Comparison of ENCODE assay signal across 11 cellular contexts in the genomic region with DNA sequence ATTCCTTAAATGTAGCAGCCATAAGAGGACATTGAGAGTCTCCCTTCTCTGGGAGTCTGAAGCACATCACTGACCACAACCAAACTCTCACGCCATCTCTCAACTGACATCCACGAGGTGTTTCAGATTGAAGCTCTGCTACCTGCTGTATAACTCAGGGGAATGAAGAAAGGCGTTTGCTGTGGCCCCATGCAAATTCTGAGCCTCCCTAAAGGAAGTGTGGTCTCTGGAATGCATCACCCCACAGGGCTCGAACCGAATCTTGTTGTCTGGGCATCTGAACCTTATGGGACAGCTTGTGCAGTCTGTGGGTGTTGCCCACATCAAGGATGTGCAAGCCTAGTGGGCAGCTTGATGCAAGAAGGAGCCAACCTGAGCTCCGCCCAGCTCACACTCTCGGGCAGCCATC. TPM values are rescaled to one million over a fixed set of nuclear protein-coding genes. Genes with fewer than 3 reads are reported as not detected.
A peak's percentile ranks its signal among the peaks of the same experiment; 100 is the strongest.
DNase-seq lines count a peak whose midpoint lies in the region; ATAC-seq and TF ChIP-seq lines count a peak whose summit lies in the region.
"Had no signal": no experiment of that assay in that cellular context is flagged by ENCODE, and none has a peak within 500 bp of the region (broad histone marks: within the 10 kb centered on the region; RNA-seq: fewer than 3 reads in every experiment).

No MANE protein-coding gene starts in this region.

- peaks cover 99% of the 10 kb centered on the region for H3K79me2 ChIP-seq in DOHH2 (ENCODE audit: control insufficient read depth, low read length)

- H3K36me3 ChIP-seq in DOHH2 (ENCODE audit: control insufficient read depth, low read length): no peaks in the 10 kb centered on the region; the same call in 1 of the 2 replicates

- H3F3A ChIP-seq in DOHH2 (ENCODE audit: control insufficient read depth, insufficient read depth): no peaks in the 10 kb centered on the region

- H3K27ac ChIP-seq in DOHH2 (ENCODE audit: low read depth, low read length): peak overlapping the region; percentile 15
- H3K27ac ChIP-seq: psoas muscle had no signal

- H3K4me2 ChIP-seq in DOHH2 (ENCODE audit: low read length): peak overlapping the region; percentile 89

- H3K4me1 Mint-ChIP-seq in activated naive CD4-positive, alpha-beta T cell treated with anti-CD3 and anti-CD28 coated beads, Interleukin-2, amount 10 ng/mL, durations not matched to agents 7 days and 5 days: peaks cover 6% of the 10 kb centered on the region
- peaks cover 80 to 100% (median 99%) of the 10 kb centered on the region in 3 donors for H3K4me1 Mint-ChIP-seq in naive B cell
- H3K4me1 Mint-ChIP-seq in activated CD4-positive, alpha-beta T cell treated with anti-CD3 and anti-CD28 coated beads, Interleukin-2, amount 10 ng/mL, durations not matched to agents 24 days and 14 days: peaks cover 9% of the 10 kb centered on the region
- peaks cover 13% of the 10 kb centered on the region for H3K4me1 Mint-ChIP-seq in activated CD4-positive, alpha-beta T cell treated with anti-CD3 and anti-CD28 coated beads, Interleukin-2, amount 10 ng/mL, durations not matched to agents 7 days and 5 days

- ATAC-seq in naive B cell (ENCODE audit: low read depth in 2 of 2): peak; percentile 2 to 7
- no peak for ATAC-seq in GM21717 (IDR thresholded peaks at IDR 0.05; ENCODE audit: unreplicated experiment)
- no peak for ATAC-seq in HG03457 (IDR thresholded peaks at IDR 0.05; ENCODE audit: unreplicated experiment)

- DNase-seq in HT1080 (ENCODE audit: low read depth) (peak; percentile 82), naive B cell (no peak)
- DNase-seq in activated naive CD4-positive, alpha-beta T cell treated with anti-CD3 and anti-CD28 coated beads, Interleukin-2, amount 10 ng/mL, durations not matched to agents 7 days and 5 days: no peak
- DNase-seq in activated CD4-positive, alpha-beta T cell treated with anti-CD3 and anti-CD28 coated beads, Interleukin-2, amount 10 ng/mL, durations not matched to agents 24 days and 14 days: no peak
- no peak for DNase-seq in activated CD4-positive, alpha-beta T cell treated with anti-CD3 and anti-CD28 coated beads, Interleukin-2, amount 10 ng/mL, durations not matched to agents 7 days and 5 days
- DNase-seq: endodermal cell, NCI-H1092, psoas muscle had no signal

- POLR2A ChIA-PET in activated CD4-positive, alpha-beta T cell treated with anti-CD3 and anti-CD28 coated beads, Interleukin-2, amount 10 ng/mL, durations not matched to agents 7 days and 5 days (lab: Charles Lee): no interaction called here

- CTCF ChIA-PET in activated naive CD4-positive, alpha-beta T cell treated with anti-CD3 and anti-CD28 coated beads, Interleukin-2, amount 10 ng/mL, durations not matched to agents 7 days and 5 days (lab: Charles Lee): interaction anchor here (1.2 kb wide), 3 partner anchors 11 to 102 kb away, joined by 3 to 4 read pairs (median 3); a partner anchor contains a TSS
- CTCF ChIA-PET in activated CD4-positive, alpha-beta T cell treated with anti-CD3 and anti-CD28 coated beads, Interleukin-2, amount 10 ng/mL, durations not matched to agents 7 days and 5 days (lab: Charles Lee): interaction anchor here (1.0 to 1.2 kb wide), 2 partner anchors 10 to 45 kb away, joined by 3 read pairs; no protein-coding TSS in a partner anchor

- no peaks in the 10 kb centered on the region for H3K9me2 ChIP-seq in DOHH2 (replicated peaks; ENCODE audit: control insufficient read depth, low read length)

- intact Hi-C loops in activated CD4-positive, alpha-beta T cell treated with anti-CD3 and anti-CD28 coated beads, Interleukin-2, amount 10 ng/mL, durations not matched to agents 24 days and 14 days (cut with micrococcal nuclease): loop anchor here (1.0 to 2.0 kb wide), 4 partner anchors 11 to 80 kb away; a partner anchor contains a TSS

- no peak overlapping the region for H3K4me3 Mint-ChIP-seq in activated naive CD4-positive, alpha-beta T cell treated with anti-CD3 and anti-CD28 coated beads, Interleukin-2, amount 10 ng/mL, durations not matched to agents 7 days and 5 days
- peak overlapping the region; percentile 78 to 97 (median 85) for H3K4me3 Mint-ChIP-seq in naive B cell
- H3K4me3 Mint-ChIP-seq in activated CD4-positive, alpha-beta T cell treated with anti-CD3 and anti-CD28 coated beads, Interleukin-2, amount 10 ng/mL, durations not matched to agents 24 days and 14 days: no peak overlapping the region
- H3K4me3 Mint-ChIP-seq in activated CD4-positive, alpha-beta T cell treated with anti-CD3 and anti-CD28 coated beads, Interleukin-2, amount 10 ng/mL, durations not matched to agents 7 days and 5 days: no peak overlapping the region
- H3K4me3 Mint-ChIP-seq: endodermal cell had no signal

- no peaks in the 10 kb centered on the region for H3K9me3 Mint-ChIP-seq in activated naive CD4-positive, alpha-beta T cell treated with anti-CD3 and anti-CD28 coated beads, Interleukin-2, amount 10 ng/mL, durations not matched to agents 7 days and 5 days
- no peaks in the 10 kb centered on the region for H3K9me3 Mint-ChIP-seq in naive B cell
- H3K9me3 Mint-ChIP-seq in activated CD4-positive, alpha-beta T cell treated with anti-CD3 and anti-CD28 coated beads, Interleukin-2, amount 10 ng/mL, durations not matched to agents 24 days and 14 days: no peaks in the 10 kb centered on the region
- H3K9me3 Mint-ChIP-seq in activated CD4-positive, alpha-beta T cell treated with anti-CD3 and anti-CD28 coated beads, Interleukin-2, amount 10 ng/mL, durations not matched to agents 7 days and 5 days: no peaks in the 10 kb centered on the region
- H3K9me3 Mint-ChIP-seq: endodermal cell had no signal

- no peaks in the 10 kb centered on the region for H4K20me1 ChIP-seq in DOHH2 (ENCODE audit: control insufficient read depth, insufficient read depth, low read depth, low read length)

- H3K4me3 ChIP-seq in DOHH2 (ENCODE audit: low read length): peak overlapping the region; percentile 66
- H3K4me3 ChIP-seq: psoas muscle had no signal

- no peak for TF ChIP-seq CTCF in DOHH2 (IDR thresholded peaks at IDR 0.05; ENCODE audit: low read depth, low read length, poor library complexity, severe bottlenecking)

- H3K27me3 Mint-ChIP-seq in activated naive CD4-positive, alpha-beta T cell treated with anti-CD3 and anti-CD28 coated beads, Interleukin-2, amount 10 ng/mL, durations not matched to agents 7 days and 5 days: peaks cover 36% of the 10 kb centered on the region
- H3K27me3 Mint-ChIP-seq in naive B cell: no peaks in the 10 kb centered on the region
- H3K27me3 Mint-ChIP-seq in activated CD4-positive, alpha-beta T cell treated with anti-CD3 and anti-CD28 coated beads, Interleukin-2, amount 10 ng/mL, durations not matched to agents 24 days and 14 days: peaks cover 9% of the 10 kb centered on the region
- peaks cover 2% of the 10 kb centered on the region for H3K27me3 Mint-ChIP-seq in activated CD4-positive, alpha-beta T cell treated with anti-CD3 and anti-CD28 coated beads, Interleukin-2, amount 10 ng/mL, durations not matched to agents 7 days and 5 days

- no peaks in the 10 kb centered on the region for H3K9me3 ChIP-seq in DOHH2 (ENCODE audit: control insufficient read depth, insufficient read depth, low read length)
- H3K9me3 ChIP-seq: psoas muscle had no signal

- no peaks in the 10 kb centered on the region for H3K36me3 Mint-ChIP-seq in activated naive CD4-positive, alpha-beta T cell treated with anti-CD3 and anti-CD28 coated beads, Interleukin-2, amount 10 ng/mL, durations not matched to agents 7 days and 5 days
- no peaks in the 10 kb centered on the region for H3K36me3 Mint-ChIP-seq in naive B cell
- no peaks in the 10 kb centered on the region for H3K36me3 Mint-ChIP-seq in activated CD4-positive, alpha-beta T cell treated with anti-CD3 and anti-CD28 coated beads, Interleukin-2, amount 10 ng/mL, durations not matched to agents 24 days and 14 days (ENCODE audit: low read depth)
- no peaks in the 10 kb centered on the region for H3K36me3 Mint-ChIP-seq in activated CD4-positive, alpha-beta T cell treated with anti-CD3 and anti-CD28 coated beads, Interleukin-2, amount 10 ng/mL, durations not matched to agents 7 days and 5 days (ENCODE audit: low read depth)

- H3K4me1 ChIP-seq in DOHH2 (ENCODE audit: control insufficient read depth, low read length): peaks cover 94% of the 10 kb centered on the region

- peak overlapping the region; percentile 37 for H3K27ac Mint-ChIP-seq in activated naive CD4-positive, alpha-beta T cell treated with anti-CD3 and anti-CD28 coated beads, Interleukin-2, amount 10 ng/mL, durations not matched to agents 7 days and 5 days
- H3K27ac Mint-ChIP-seq in naive B cell: peak overlapping the region; percentile 90 to 99 (median 96)
- H3K27ac Mint-ChIP-seq in activated CD4-positive, alpha-beta T cell treated with anti-CD3 and anti-CD28 coated beads, Interleukin-2, amount 10 ng/mL, durations not matched to agents 24 days and 14 days: no peak overlapping the region
- H3K27ac Mint-ChIP-seq in activated CD4-positive, alpha-beta T cell treated with anti-CD3 and anti-CD28 coated beads, Interleukin-2, amount 10 ng/mL, durations not matched to agents 7 days and 5 days: no peak overlapping the region

- H3K27me3 ChIP-seq in DOHH2 (ENCODE audit: control insufficient read depth, low read length): no peaks in the 10 kb centered on the region

RNA-seq across cellular contexts. Expression of a gene that starts 10.9 kb away (rescaled TPM):
- total RNA-seq in HT1080 (2014; rRNA removed; shearing (Covaris generic)): 6.3 and 7.9 TPM in 2 replicates
- 28.7 and 32.4 TPM in 2 replicates for polyA plus RNA-seq in HT1080 (2015; cell fraction: cytosol; rRNA removed)
- 20.0 and 24.3 TPM in 2 replicates for polyA plus RNA-seq in HT1080 (2015; cell fraction: nucleus; rRNA removed)
- 10 to 100 TPM in 5 of 6 donors, 1 to 10 TPM in 1; 7.6 to 18.7 (median 12.5) TPM for polyA plus RNA-seq in naive B cell (ENCODE audit: low read depth in 6 of 6)
- total RNA-seq in activated CD4-positive, alpha-beta T cell treated with anti-CD3 and anti-CD28 coated beads, Interleukin-2, amount 10 ng/mL, durations not matched to agents 24 days and 14 days: 0.66 and 0.82 TPM in 2 replicates
- 1 to 10 TPM in 1 of 2 experiments, under 1 TPM in 1; 0.72 to 1.1 TPM for total RNA-seq in activated CD4-positive, alpha-beta T cell treated with anti-CD3 and anti-CD28 coated beads, Interleukin-2, amount 10 ng/mL, durations not matched to agents 7 days and 5 days

Comparison
In these comparisons a context has a peak if more than half of its experiments do, and no peak if none do; other contexts are left out.
1. H3K27ac Mint-ChIP-seq: peak in activated naive CD4-positive, alpha-beta T cell treated with anti-CD3 and anti-CD28 coated beads, Interleukin-2, amount 10 ng/mL, durations not matched to agents 7 days and 5 days (single experiment) and naive B cell (6 of 6); none in activated CD4-positive, alpha-beta T cell treated with anti-CD3 and anti-CD28 coated beads, Interleukin-2, amount 10 ng/mL, durations not matched to agents 24 days and 14 days (single experiment) and activated CD4-positive, alpha-beta T cell treated with anti-CD3 and anti-CD28 coated beads, Interleukin-2, amount 10 ng/mL, durations not matched to agents 7 days and 5 days (single experiment).
2. H3K4me3 Mint-ChIP-seq: peak in naive B cell (8 of 8); none in activated naive CD4-positive, alpha-beta T cell treated with anti-CD3 and anti-CD28 coated beads, Interleukin-2, amount 10 ng/mL, durations not matched to agents 7 days and 5 days (single experiment), activated CD4-positive, alpha-beta T cell treated with anti-CD3 and anti-CD28 coated beads, Interleukin-2, amount 10 ng/mL, durations not matched to agents 24 days and 14 days (single experiment) and activated CD4-positive, alpha-beta T cell treated with anti-CD3 and anti-CD28 coated beads, Interleukin-2, amount 10 ng/mL, durations not matched to agents 7 days and 5 days (single experiment).
3. ATAC-seq: peak in naive B cell (2 of 2); none in GM21717 (single experiment) and HG03457 (single experiment).